In the genomic region with DNA sequence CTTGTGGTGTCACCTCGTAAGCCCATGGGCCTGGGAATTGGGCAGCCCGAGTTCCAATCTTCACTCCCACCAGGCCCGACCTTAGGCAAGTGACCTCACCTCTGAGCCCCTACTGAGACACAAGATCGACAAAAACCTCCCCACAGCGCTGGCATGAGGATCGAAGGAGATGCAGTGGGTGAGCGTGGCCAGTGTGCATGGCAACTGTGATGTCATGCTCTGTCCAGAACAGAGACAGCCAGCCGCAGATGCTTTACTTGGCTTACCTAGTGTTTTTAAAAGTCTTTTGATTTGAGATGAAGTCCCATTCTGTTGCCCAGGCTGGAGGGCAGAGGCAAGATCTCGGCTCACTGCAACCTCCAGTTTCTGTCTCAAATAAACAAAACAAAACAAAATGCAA, we compare ENCODE assay signal across 29 cellular contexts.
"Had no signal": no experiment of that assay in that cellular context is flagged by ENCODE, and none has a peak within 500 bp of the region (broad histone marks: within the 10 kb centered on the region; RNA-seq: fewer than 3 reads in every experiment).

No MANE protein-coding gene starts in this region.

- ATAC-seq: activated CD4-positive, alpha-beta T cell treated with anti-CD3 and anti-CD28 coated beads for 36 hours; activated CD8-positive, alpha-beta memory T cell treated with anti-CD3 and anti-CD28 coated beads, Interleukin-2, amount 10 ng/mL, durations not matched to agents 7 days and 5 days; activated CD8-positive, alpha-beta T cell treated with anti-CD3 and anti-CD28 coated beads, Interleukin-2, amount 10 ng/mL, durations not matched to agents 7 days and 5 days; activated naive CD8-positive, alpha-beta T cell treated with anti-CD3 and anti-CD28 coated beads, Interleukin-2, amount 50 U/mL, for 24 hours; body of pancreas; esophagus mucosa; T-helper 17 cell had no signal

- H3K36me3 ChIP-seq: adrenal gland had no signal

- H3K27ac ChIP-seq: adrenal gland, body of pancreas had no signal

- DNase-seq: activated CD4-positive, alpha-beta memory T cell treated with anti-CD3 and anti-CD28 coated beads for 36 hours; activated CD4-positive, alpha-beta T cell treated with anti-CD3 and anti-CD28 coated beads for 36 hours; activated CD4-positive, alpha-beta T cell treated with anti-CD3 and anti-CD28 coated beads, Interleukin-2, amount 10 ng/mL, durations not matched to agents 24 days and 14 days; activated CD4-positive, CD25-positive, alpha-beta regulatory T cell; activated CD4-positive, CD25-positive, alpha-beta regulatory T cell treated with anti-CD3 and anti-CD28 coated beads, Interleukin-2, amount 50 U/mL, for 72 hours; activated CD8-positive, alpha-beta memory T cell treated with anti-CD3 and anti-CD28 coated beads, Interleukin-2, amount 10 ng/mL, durations not matched to agents 7 days and 5 days; activated CD8-positive, alpha-beta memory T cell treated with anti-CD3 and anti-CD28 coated beads, Interleukin-2, amount 50 U/mL, for 4 hours; activated CD8-positive, alpha-beta T cell treated with anti-CD3 and anti-CD28 coated beads, Interleukin-2, amount 10 ng/mL, durations not matched to agents 7 days and 5 days; activated effector memory CD4-positive, alpha-beta T cell treated with anti-CD3 and anti-CD28 coated beads, Interleukin-2, amount 50 U/mL, for 16 hours; activated naive CD4-positive, alpha-beta T cell treated with anti-CD3 and anti-CD28 coated beads for 36 hours; activated naive CD8-positive, alpha-beta T cell treated with anti-CD3 and anti-CD28 coated beads for 36 hours; activated naive CD8-positive, alpha-beta T cell treated with anti-CD3 and anti-CD28 coated beads, Interleukin-2, amount 50 U/mL, for 24 hours; activated T-cell treated with anti-CD3 and anti-CD28 coated beads, Interleukin-2, amount 50 U/mL, for 1 hour; activated T-cell treated with anti-CD3 and anti-CD28 coated beads, Interleukin-2, amount 50 U/mL, for 48 hours; adrenal gland; amygdala; aorta; body of pancreas; caudate nucleus; cortex of kidney; effector CD8-positive, alpha-beta T cell; foreskin fibroblast; head of caudate nucleus; T-helper 17 cell; T1000 had no signal

- H3K4me1 ChIP-seq: adrenal gland had no signal

- H3K9me3 ChIP-seq: adrenal gland, body of pancreas had no signal

- H3K4me3 ChIP-seq: adrenal gland, body of pancreas had no signal

- H3K27me3 ChIP-seq: adrenal gland, body of pancreas had no signal

- FAIRE-seq: colon, endometrium, frontal cortex had no signal
